11 cellular contexts compared by ENCODE assay signal in genomic region chr2:236781933-236782788, GRCh38.
"Had no signal": no experiment of that assay in that cellular context is flagged by ENCODE, and none has a peak within 500 bp of the region (broad histone marks: within the 10 kb centered on the region; RNA-seq: fewer than 3 reads in every experiment).

No MANE protein-coding gene starts in this region.

- H3K4me3 Mint-ChIP-seq: activated naive CD8-positive, alpha-beta T cell; activated T-cell treated with anti-CD3 and anti-CD28 coated beads, Interleukin-2, amount 50 U/mL, for 24 hours had no signal

- H3K9me3 Mint-ChIP-seq: activated T-cell treated with anti-CD3 and anti-CD28 coated beads, Interleukin-2, amount 50 U/mL, for 24 hours had no signal

- H3K27ac Mint-ChIP-seq: activated naive CD8-positive, alpha-beta T cell; activated T-cell treated with anti-CD3 and anti-CD28 coated beads, Interleukin-2, amount 50 U/mL, for 24 hours had no signal

- ATAC-seq: left lobe of liver, sciatic nerve had no signal

- H3K9me3 ChIP-seq: suprapubic skin, upper lobe of left lung had no signal

- H3K36me3 Mint-ChIP-seq: activated naive CD8-positive, alpha-beta T cell had no signal

- H3K4me1 ChIP-seq: upper lobe of left lung had no signal

- H3K36me3 ChIP-seq: heart left ventricle, suprapubic skin, upper lobe of left lung had no signal

- H3K4me3 ChIP-seq: heart left ventricle, suprapubic skin, upper lobe of left lung had no signal

- DNase-seq: activated effector memory CD4-positive, alpha-beta T cell treated with anti-CD3 and anti-CD28 coated beads, Interleukin-2, amount 50 U/mL, for 16 hours; activated T-cell treated with anti-CD3 and anti-CD28 coated beads, Interleukin-2, amount 50 U/mL, for 24 hours; foreskin melanocyte; heart left ventricle; posterior cingulate gyrus; stimulated activated naive CD4-positive, alpha-beta T cell treated with Interleukin-2 at 50 U/mL for 16 hours; upper lobe of left lung had no signal

- H3K27me3 ChIP-seq: heart left ventricle, suprapubic skin, upper lobe of left lung had no signal

- H3K27ac ChIP-seq: heart left ventricle, suprapubic skin, upper lobe of left lung had no signal
